ENCODE assay signal across 29 cellular contexts in genomic region chrY:13520474-13520873, GRCh38. TPM values are rescaled to one million over a fixed set of nuclear protein-coding genes. Genes with fewer than 3 reads are reported as not detected.
DNase-seq lines count a peak whose midpoint lies in the region; ATAC-seq, FAIRE-seq and TF ChIP-seq lines count a peak whose summit lies in the region.
"Had no signal": no experiment of that assay in that cellular context is flagged by ENCODE, and none has a peak within 500 bp of the region (broad histone marks: within the 10 kb centered on the region; RNA-seq: fewer than 3 reads in every experiment).

No MANE protein-coding gene starts in this region.

- no peak for FAIRE-seq in GM12892 (lab: Jason Lieb, UNC)
- FAIRE-seq: A204.1, GM12891, GM19239 had no signal

- H3K4me1 Mint-ChIP-seq in natural killer cell treated with Interleukin-12 subunit alpha and Interleukin-12 subunit beta and Interleukin-15 and Interleukin-18, amount 100 ng/mL, for 72 hours (ENCODE audit: low read depth in 2 of 2): no peaks in the 10 kb centered on the region
- H3K4me1 Mint-ChIP-seq: CD14-positive monocyte; CD4-positive, alpha-beta memory T cell; CD4-positive, CD25-positive, alpha-beta regulatory T cell; CD8-positive, alpha-beta memory T cell had no signal

- no peak for ATAC-seq in HG03439 (IDR thresholded peaks at IDR 0.05; ENCODE audit: unreplicated experiment)
- ATAC-seq in natural killer cell treated with Interleukin-12 subunit alpha and Interleukin-12 subunit beta and Interleukin-15 and Interleukin-18, amount 100 ng/mL, for 72 hours: no peak

- TF ChIP-seq POLR2A in GM12892 (IDR thresholded peaks at IDR 0.05; ENCODE audit: low read depth, low read length): no peak

- TF ChIP-seq CTCF in GM10266 (IDR thresholded peaks at IDR 0.05; ENCODE audit: control insufficient read depth, insufficient read depth, low read depth, missing control alignments) (no peak), GM13976 (IDR thresholded peaks at IDR 0.05; ENCODE audit: borderline replicate concordance, control extremely low read depth, extremely low read depth, insufficient read depth, missing control alignments) (no peak), GM20000 (IDR thresholded peaks at IDR 0.05; ENCODE audit: extremely low read depth, missing control alignments) (no peak)

- H3K27ac Mint-ChIP-seq in natural killer cell treated with Interleukin-12 subunit alpha and Interleukin-12 subunit beta and Interleukin-15 and Interleukin-18, amount 100 ng/mL, for 72 hours: no peak overlapping the region
- H3K27ac Mint-ChIP-seq: CD14-positive monocyte; CD4-positive, alpha-beta memory T cell; CD4-positive, CD25-positive, alpha-beta regulatory T cell; CD8-positive, alpha-beta memory T cell had no signal

- in situ Hi-C loops in GM13976 (cut with MboI; ENCODE audit: low sequenced_read_pairs, unreplicated experiment): no loop called here

- no peaks in the 10 kb centered on the region for H3K9me3 Mint-ChIP-seq in natural killer cell treated with Interleukin-12 subunit alpha and Interleukin-12 subunit beta and Interleukin-15 and Interleukin-18, amount 100 ng/mL, for 72 hours
- H3K9me3 Mint-ChIP-seq: CD8-positive, alpha-beta memory T cell had no signal

- DNase-seq in GM10266 (ENCODE audit: extremely low spot score) (peak; percentile 4), GM13976 (ENCODE audit: low spot score) (peak; percentile 0), GM20000 (ENCODE audit: low spot score) (peak; percentile 3), dermis blood vessel endothelial cell (peak; percentile 0), GM12892 (ENCODE audit: insufficient read length) (no peak), NCI-H82 treated with DMSO at 0.1 percent for 48 hours (lab: John Stamatoyannopoulos, UW; ENCODE audit: unreplicated experiment) (no peak)
- no peak for DNase-seq in natural killer cell treated with Interleukin-12 subunit alpha and Interleukin-12 subunit beta and Interleukin-15 and Interleukin-18, amount 100 ng/mL, for 72 hours (ENCODE audit: low spot score)
- DNase-seq: 8988T; ACHN; BE2C; C1 segment of cervical spinal cord; CD4-positive, alpha-beta memory T cell; CD4-positive, CD25-positive, alpha-beta regulatory T cell; CD8-positive, alpha-beta memory T cell; COR-L47; DMS 273 treated with DMSO at 0.1 percent for 48 hours; DMS153; DMS53; DMS79; DND-41; EL; GDM1 had no signal

- peaks cover 0 to 20% of the 10 kb centered on the region in 2 donors for H3K27me3 Mint-ChIP-seq in natural killer cell treated with Interleukin-12 subunit alpha and Interleukin-12 subunit beta and Interleukin-15 and Interleukin-18, amount 100 ng/mL, for 72 hours
- H3K27me3 Mint-ChIP-seq: CD4-positive, CD25-positive, alpha-beta regulatory T cell had no signal

- peaks cover 6% of the 10 kb centered on the region for H3K36me3 Mint-ChIP-seq in natural killer cell treated with Interleukin-12 subunit alpha and Interleukin-12 subunit beta and Interleukin-15 and Interleukin-18, amount 100 ng/mL, for 72 hours
- H3K36me3 Mint-ChIP-seq: CD14-positive monocyte; CD4-positive, alpha-beta memory T cell; CD4-positive, CD25-positive, alpha-beta regulatory T cell; CD8-positive, alpha-beta memory T cell had no signal

- no peak overlapping the region for H3K4me3 Mint-ChIP-seq in natural killer cell treated with Interleukin-12 subunit alpha and Interleukin-12 subunit beta and Interleukin-15 and Interleukin-18, amount 100 ng/mL, for 72 hours
- H3K4me3 Mint-ChIP-seq: CD14-positive monocyte; CD4-positive, alpha-beta memory T cell; CD4-positive, CD25-positive, alpha-beta regulatory T cell; CD8-positive, alpha-beta memory T cell had no signal

RNA-seq across cellular contexts. Expression of gene UTY, which starts 40.6 kb away (rescaled TPM):
- 0.17 and 19.0 TPM in 2 replicates for total RNA-seq in dermis blood vessel endothelial cell
- polyA plus RNA-seq in GM12892 (2012; ENCODE audit: missing spikeins): not detected
- 10 to 100 TPM in 1 of 2 donors, not detected in 1; 38.9 TPM for total RNA-seq in natural killer cell treated with Interleukin-12 subunit alpha and Interleukin-12 subunit beta and Interleukin-15 and Interleukin-18, amount 100 ng/mL, for 72 hours
- total RNA-seq: A673; CD4-positive, CD25-positive, alpha-beta regulatory T cell; Daoy had no signal
- polyA plus RNA-seq: CD14-positive monocyte; CD4-positive, alpha-beta memory T cell; CD8-positive, alpha-beta memory T cell had no signal

Comparison
In these comparisons a context has a peak if more than half of its experiments do, and no peak if none do; other contexts are left out.
1. DNase-seq: peak in GM10266 (single experiment), GM13976 (single experiment), GM20000 (single experiment) and dermis blood vessel endothelial cell (single experiment); none in GM12892 (single experiment), NCI-H82 treated with DMSO at 0.1 percent for 48 hours (single experiment) and natural killer cell treated with Interleukin-12 subunit alpha and Interleukin-12 subunit beta and Interleukin-15 and Interleukin-18, amount 100 ng/mL, for 72 hours (single experiment).